ENCODE assay signal across 18 cellular contexts in genomic region chr20:52936368-52936986, GRCh38. TPM values are rescaled to one million over a fixed set of nuclear protein-coding genes. Genes with fewer than 3 reads are reported as not detected.
DNase-seq lines count a peak whose midpoint lies in the region; ATAC-seq and TF ChIP-seq lines count a peak whose summit lies in the region.
"Had no signal": no experiment of that assay in that cellular context is flagged by ENCODE, and none has a peak within 500 bp of the region (broad histone marks: within the 10 kb centered on the region; RNA-seq: fewer than 3 reads in every experiment).

No MANE protein-coding gene starts in this region.

- H3K4me3 Mint-ChIP-seq in brain = no peak overlapping the region
- H3K4me3 Mint-ChIP-seq: B cell; CD8-positive, alpha-beta memory T cell had no signal

- H3K4me1 ChIP-seq in right lobe of liver = no peaks in the 10 kb centered on the region

- in situ Hi-C loops in G401 (cut with HindIII; ENCODE audit: low sequenced_read_pairs) = no loop called here

- no peaks in the 10 kb centered on the region for H3K27me3 ChIP-seq in right lobe of liver
- H3K27me3 ChIP-seq: MG63 had no signal

- no peak overlapping the region for H3K27ac ChIP-seq in right lobe of liver
- H3K27ac ChIP-seq: KMS-11 had no signal

- H3K36me3 ChIP-seq in right lobe of liver = no peaks in the 10 kb centered on the region
- H3K36me3 ChIP-seq: MG63 had no signal

- ATAC-seq in right lobe of liver = no peak
- ATAC-seq: HepG2, Panc1 had no signal

- peaks cover 13% of the 10 kb centered on the region for H3K4me1 Mint-ChIP-seq in brain
- H3K4me1 Mint-ChIP-seq: B cell; CD8-positive, alpha-beta memory T cell had no signal

- DNase-seq in G401 (ENCODE audit: low spot score) = peak; percentile 3
- DNase-seq in NCI-H524 (lab: John Stamatoyannopoulos, UW) = peak; percentile 64 to 93
- DNase-seq in pons (ENCODE audit: low spot score) = peak; percentile 12
- no peak for DNase-seq in right lobe of liver
- no peak for DNase-seq in activated CD4-positive, alpha-beta T cell treated with anti-CD3 and anti-CD28 coated beads, Interleukin-2, amount 50 U/mL, for 1 hour
- DNase-seq in central memory CD4-positive, alpha-beta T cell = no peak
- DNase-seq: ACHN; CD8-positive, alpha-beta memory T cell; MG63; NCI-H1092 treated with DMSO at 0.1 percent for 48 hours; NCI-H187 treated with DMSO at 0.1 percent for 48 hours; NCI-H526 treated with DMSO at 0.1 percent for 48 hours; SIG-M5 had no signal

- no peaks in the 10 kb centered on the region for H3K9me3 ChIP-seq in right lobe of liver
- H3K9me3 ChIP-seq: MG63 had no signal

- H3K9me3 Mint-ChIP-seq in brain = peaks cover 0 to 5% (median 0%) of the 10 kb centered on the region in 5 experiments
- H3K9me3 Mint-ChIP-seq: CD8-positive, alpha-beta memory T cell had no signal

- peak overlapping the region in 3 of 5 experiments; percentile 32 to 60 (median 46) for H3K27ac Mint-ChIP-seq in brain
- H3K27ac Mint-ChIP-seq: B cell; CD8-positive, alpha-beta memory T cell had no signal

- TF ChIP-seq POLR2A in right lobe of liver (IDR thresholded peaks at IDR 0.05) = no peak

- 79% methylated on average over 7 of the region's 9 CpGs for WGBS in right lobe of liver (ENCODE audit: insufficient coverage, low coverage, low lambda C conversion rate, missing lambda C conversion rate)

- no peaks in the 10 kb centered on the region for H3K36me3 Mint-ChIP-seq in brain
- H3K36me3 Mint-ChIP-seq: CD8-positive, alpha-beta memory T cell had no signal

- no peak overlapping the region for H3K4me3 ChIP-seq in right lobe of liver
- H3K4me3 ChIP-seq: MG63 had no signal

- peaks cover 17% of the 10 kb centered on the region for H3K27me3 Mint-ChIP-seq in brain

- intact Hi-C loops in right lobe of liver (cut with DNase I) = no loop called here

- TF ChIP-seq CTCF in brain (conservative IDR thresholded peaks at IDR 0.05) (no peak), right lobe of liver (IDR thresholded peaks at IDR 0.05) (no peak)

RNA-seq across cellular contexts. Expression of gene TSHZ2, which starts 35.7 kb away (rescaled TPM):
- total RNA-seq in G401 (2014; rRNA removed; shearing (Covaris generic)) = not detected in 2 replicates
- 18.6 TPM for polyA plus RNA-seq in brain (ENCODE audit: insufficient read depth, low read depth, low replicate concordance)
- 10 to 100 TPM; 14.2 to 28.1 (median 21.0) TPM for total RNA-seq in right lobe of liver
- total RNA-seq: HepG2 had no signal

Comparison
In these comparisons a context has a peak if more than half of its experiments do, and no peak if none do; other contexts are left out.
1. DNase-seq: peak in G401 (single experiment), NCI-H524 (2 of 2) and pons (single experiment); none in right lobe of liver (0 of 3), activated CD4-positive, alpha-beta T cell treated with anti-CD3 and anti-CD28 coated beads, Interleukin-2, amount 50 U/mL, for 1 hour (single experiment) and central memory CD4-positive, alpha-beta T cell (single experiment).
2. RNA of gene TSHZ2, which starts 35.7 kb away (total RNA-seq): 14.2 to 28.1 TPM in right lobe of liver; not detected in G401; every median in the first group is over 10 times any median in the second.